In the genomic region with DNA sequence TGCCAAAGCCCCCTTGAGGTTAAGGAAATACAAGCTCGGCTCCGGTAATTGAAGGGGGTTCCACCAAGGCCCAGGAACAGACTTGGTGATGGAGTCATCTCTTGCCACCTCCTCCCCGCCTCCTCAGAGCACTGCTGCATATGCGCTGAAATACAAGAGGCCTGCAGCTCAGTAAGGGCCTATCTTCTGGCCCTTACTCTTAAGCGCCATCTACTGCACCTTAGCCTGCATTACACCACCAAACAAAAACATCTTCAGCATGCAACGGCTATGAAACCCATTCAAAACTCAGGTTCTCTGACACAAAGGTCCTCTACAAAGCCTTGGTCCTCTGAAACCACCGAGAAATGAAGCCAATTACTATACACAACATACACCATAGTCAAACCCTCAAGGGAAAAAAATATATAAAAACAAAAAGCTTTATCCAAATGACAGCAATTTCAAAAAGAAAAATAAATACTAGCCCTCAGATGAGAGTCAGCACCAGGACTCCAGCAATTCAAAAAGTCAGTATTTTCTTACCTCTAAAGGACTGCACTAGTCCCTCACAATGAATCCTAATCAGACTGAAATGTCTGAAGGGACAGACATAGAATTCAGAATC, we compare ENCODE assay signal across 9 cellular contexts.
DNase-seq lines count a peak whose midpoint lies in the region; ATAC-seq and TF ChIP-seq lines count a peak whose summit lies in the region.
"Had no signal": no experiment of that assay in that cellular context is flagged by ENCODE, and none has a peak within 500 bp of the region (broad histone marks: within the 10 kb centered on the region; RNA-seq: fewer than 3 reads in every experiment).

No MANE protein-coding gene starts in this region.

- H3K27ac ChIP-seq in A673 (ENCODE audit: low read depth, low read length, poor library complexity, severe bottlenecking) = no peak overlapping the region
- no peak overlapping the region for H3K27ac ChIP-seq in transverse colon
- no peak overlapping the region for H3K27ac ChIP-seq in suprapubic skin
- H3K27ac ChIP-seq: parathyroid adenoma had no signal

- CTCF ChIA-PET in A673 (lab: Charles Lee) = interaction anchor here (0.7 kb wide), 1 partner anchor 90 kb away, joined by 3 read pairs; no protein-coding TSS in a partner anchor

- H3K36me3 ChIP-seq in A673 (ENCODE audit: insufficient read depth, low read length, poor library complexity, severe bottlenecking) = no peaks in the 10 kb centered on the region
- H3K36me3 ChIP-seq in transverse colon = no peaks in the 10 kb centered on the region
- no peaks in the 10 kb centered on the region for H3K36me3 ChIP-seq in suprapubic skin

- TF ChIP-seq POLR2A in transverse colon (IDR thresholded peaks at IDR 0.05) = no peak
- TF ChIP-seq POLR2A in suprapubic skin (IDR thresholded peaks at IDR 0.05) = no peak

- no peak for ATAC-seq in GM18511 (IDR thresholded peaks at IDR 0.05; ENCODE audit: unreplicated experiment)

- no peaks in the 10 kb centered on the region for H3K27me3 ChIP-seq in A673 (replicated peaks; ENCODE audit: insufficient read depth, low read depth, low read length, poor library complexity)
- H3K27me3 ChIP-seq in transverse colon = no peaks in the 10 kb centered on the region
- H3K27me3 ChIP-seq in suprapubic skin = no peaks in the 10 kb centered on the region

- TF ChIP-seq CTCF in A673 (conservative IDR thresholded peaks at IDR 0.05; ENCODE audit: low read depth, low read length) (peak; percentile 62), epithelial cell of esophagus (IDR thresholded peaks at IDR 0.05; ENCODE audit: insufficient read depth, low read depth, low read length, missing control alignments) (peak; percentile 27), transverse colon (IDR thresholded peaks at IDR 0.05) (peak in 1 of 5 experiments; percentile 8), suprapubic skin (IDR thresholded peaks at IDR 0.05) (no peak)

- TF ChIP-seq EP300 in transverse colon (IDR thresholded peaks at IDR 0.05; ENCODE audit: low read depth) (no peak), suprapubic skin (IDR thresholded peaks at IDR 0.05) (no peak)

- in situ Hi-C loops in G401 (cut with HindIII; ENCODE audit: low sequenced_read_pairs) (no loop called here), transverse colon (cut with MboI; ENCODE audit: low pct_ligation_motif_present in 1 of 4, low pct_unique_long_range_greater_than_20kb in 1 of 4, low sequenced_read_pairs in 3 of 4) (no loop called here)

- H3K4me1 ChIP-seq in A673 (ENCODE audit: insufficient read depth, low read length, poor library complexity, severe bottlenecking) = no peaks in the 10 kb centered on the region
- no peaks in the 10 kb centered on the region for H3K4me1 ChIP-seq in transverse colon
- H3K4me1 ChIP-seq in suprapubic skin = no peaks in the 10 kb centered on the region
- H3K4me1 ChIP-seq: parathyroid adenoma had no signal

- H3K4me3 ChIP-seq in A673 (ENCODE audit: low read depth, low read length, poor library complexity, severe bottlenecking) = no peak overlapping the region
- H3K4me3 ChIP-seq in epithelial cell of esophagus (ENCODE audit: low read length) = no peak overlapping the region
- H3K4me3 ChIP-seq in transverse colon = no peak overlapping the region
- H3K4me3 ChIP-seq in suprapubic skin = no peak overlapping the region

- POLR2A ChIA-PET in A673 (lab: Charles Lee; ENCODE audit: low non-redundant PET) = interaction anchor here (0.6 kb wide), 1 partner anchor 169 kb away, joined by 3 read pairs; no protein-coding TSS in a partner anchor

- DNase-seq in A673 (ENCODE audit: low spot score) = peak; percentile 48
- peak; percentile 3 for DNase-seq in G401 (ENCODE audit: low spot score)
- DNase-seq in NAMALWA (ENCODE audit: low spot score) = peak; percentile 85
- DNase-seq in epithelial cell of esophagus (ENCODE audit: low read depth) = peak; percentile 16
- DNase-seq in amniotic stem cell (lab: John Stamatoyannopoulos, UW) = no peak
- DNase-seq in transverse colon = no peak
- DNase-seq in suprapubic skin (ENCODE audit: low spot score in 2 of 2) = no peak

- peaks cover 8% of the 10 kb centered on the region for H3K9me3 ChIP-seq in A673 (ENCODE audit: low read depth, low read length, poor library complexity, severe bottlenecking)
- peaks cover 0 to 9% of the 10 kb centered on the region in 2 donors for H3K9me3 ChIP-seq in transverse colon
- peaks cover 13% of the 10 kb centered on the region for H3K9me3 ChIP-seq in suprapubic skin

- intact Hi-C loops in A673 (cut with micrococcal nuclease; ENCODE audit: unreplicated experiment) = no loop called here
- intact Hi-C loops in transverse colon (cut with DNase I; ENCODE audit: low total_unique reads) = no loop called here

- 0 to 60% methylated on average over 1 to 7 of the region's 7 CpGs for WGBS in transverse colon (ENCODE audit: low coverage in 1 of 2), 2 donors
- WGBS in suprapubic skin = 51% methylated on average over 4 of the region's 7 CpGs

- BruUV-seq in A673 (replicated peaks; lab: Mats Ljungman, UMichigan) = no TSS peak

Comparison
In these comparisons a context has a peak if more than half of its experiments do, and no peak if none do; other contexts are left out.
1. DNase-seq: peak in A673 (single experiment), G401 (single experiment), NAMALWA (single experiment) and epithelial cell of esophagus (single experiment); none in amniotic stem cell (single experiment), transverse colon (single experiment) and suprapubic skin (0 of 2).
2. CTCF ChIP-seq: peak in A673 (single experiment) and epithelial cell of esophagus (single experiment); none in suprapubic skin (0 of 2).